Comparison of ENCODE assay signal across 17 cellular contexts in the genomic region with DNA sequence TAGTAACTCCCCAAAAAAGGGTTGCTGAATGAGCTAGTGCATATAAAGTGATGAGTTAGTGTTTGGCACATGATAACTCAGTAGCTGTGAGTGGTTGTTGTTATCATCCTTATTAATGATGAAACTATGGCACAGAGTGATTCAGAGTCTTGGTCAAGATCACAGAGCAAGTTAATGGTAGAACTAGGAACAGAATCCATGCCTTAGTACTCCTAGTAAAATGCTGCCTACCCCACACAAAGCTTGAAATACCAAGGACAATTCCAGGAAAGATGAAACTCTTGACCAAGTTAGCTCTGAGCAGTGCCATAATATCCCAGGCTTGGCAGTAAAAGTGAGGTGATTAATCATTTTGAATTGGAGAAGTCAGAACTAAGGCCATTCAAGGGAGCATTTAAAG.
"Had no signal": no experiment of that assay in that cellular context is flagged by ENCODE, and none has a peak within 500 bp of the region (broad histone marks: within the 10 kb centered on the region; RNA-seq: fewer than 3 reads in every experiment).

No MANE protein-coding gene starts in this region.

- FAIRE-seq: urothelium cell line had no signal

- DNase-seq: activated CD4-positive, alpha-beta T cell treated with anti-CD3 and anti-CD28 coated beads for 36 hours; activated CD4-positive, alpha-beta T cell treated with anti-CD3 and anti-CD28 coated beads, Interleukin-2, amount 50 U/mL, for 48 hours; activated gamma-delta T cell; adrenal gland; dorsolateral prefrontal cortex; left cardiac atrium; mesendoderm; naive thymus-derived CD4-positive, alpha-beta T cell; spleen; stimulated activated CD4-positive, alpha-beta T cell treated with anti-CD3 and anti-CD28 coated beads, Interleukin-4, amount 100 ng/mL, for 4 hours; stimulated activated naive CD4-positive, alpha-beta T cell; tibial artery had no signal

- H3K9ac ChIP-seq: neural progenitor cell had no signal

- H3K4me2 ChIP-seq: neural progenitor cell had no signal

- H3K27me3 ChIP-seq: adrenal gland, dorsolateral prefrontal cortex, neural progenitor cell, tibial artery had no signal

- ATAC-seq: activated CD4-positive, alpha-beta T cell treated with anti-CD3 and anti-CD28 coated beads for 36 hours; naive thymus-derived CD4-positive, alpha-beta T cell; sciatic nerve; WTC11 had no signal

- H3K9me3 ChIP-seq: adrenal gland, spleen, tibial artery had no signal

- H3K4me1 ChIP-seq: neural progenitor cell, spleen had no signal

- H3K27ac ChIP-seq: adrenal gland, epithelial cell of prostate, neural progenitor cell, spleen, tibial artery had no signal

- H3K36me3 ChIP-seq: adrenal gland, neural progenitor cell, spleen had no signal

- H2AFZ ChIP-seq: neural progenitor cell had no signal

- H3K4me3 ChIP-seq: adrenal gland, dorsolateral prefrontal cortex, neural progenitor cell, spleen, tibial artery had no signal
